8 cellular contexts compared by ENCODE assay signal in the genomic region with DNA sequence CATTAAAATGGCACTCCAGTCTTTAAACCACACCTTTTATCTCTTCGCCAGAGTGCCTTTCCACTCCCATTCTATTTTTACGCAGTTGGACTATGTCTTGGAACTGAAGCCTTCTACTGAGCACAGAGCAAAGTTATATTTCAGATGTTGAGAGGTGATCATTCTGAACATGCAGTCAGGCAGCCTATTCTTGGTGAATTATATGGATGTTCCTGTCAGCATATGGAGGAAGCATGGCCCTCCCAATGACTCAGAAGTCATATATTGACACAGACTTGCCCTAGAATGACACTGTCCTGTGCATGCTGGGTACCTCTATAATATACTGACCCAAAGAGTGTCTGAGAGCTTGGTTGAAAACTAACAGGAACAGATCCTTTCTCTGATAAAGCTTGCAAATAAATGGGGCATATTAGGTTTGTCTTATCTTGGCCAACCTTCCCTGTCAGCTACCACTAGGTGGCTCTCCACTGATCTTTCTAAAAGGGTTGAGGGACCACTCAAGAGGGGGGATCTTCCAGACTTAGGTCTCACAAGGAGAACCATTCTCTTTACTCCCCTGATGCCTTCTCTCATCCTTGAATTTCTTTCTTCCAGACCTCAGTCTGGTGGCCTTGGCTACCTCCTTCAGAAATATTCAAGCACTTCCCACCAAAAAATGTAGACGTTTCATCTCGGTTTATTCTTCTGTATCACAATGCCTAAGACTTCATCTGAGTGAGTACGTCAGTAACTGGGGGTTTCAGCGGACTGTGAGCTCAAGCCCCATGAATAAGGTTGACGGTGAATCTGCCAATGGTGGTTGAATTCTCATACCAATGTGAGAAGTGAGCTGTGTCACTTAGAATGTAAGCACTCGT. TPM values are rescaled to one million over a fixed set of nuclear protein-coding genes. Genes with fewer than 3 reads are reported as not detected.
A peak's percentile ranks its signal among the peaks of the same experiment; 100 is the strongest.
DNase-seq lines count a peak whose midpoint lies in the region; ATAC-seq, FAIRE-seq and TF ChIP-seq lines count a peak whose summit lies in the region.

No MANE protein-coding gene starts in this region.

- H3K4me1 Mint-ChIP-seq in T-helper 17 cell: peaks cover 6% of the 10 kb centered on the region
- H3K4me1 Mint-ChIP-seq in progenitor cell of endocrine pancreas (ENCODE audit: low read depth): peaks cover 23% of the 10 kb centered on the region

- peaks cover 32% of the 10 kb centered on the region for H3K27me3 Mint-ChIP-seq in T-helper 17 cell
- H3K27me3 Mint-ChIP-seq in progenitor cell of endocrine pancreas: no peaks in the 10 kb centered on the region

- H3K27ac Mint-ChIP-seq in T-helper 17 cell (no peak overlapping the region), progenitor cell of endocrine pancreas (no peak overlapping the region)

- H3K36me3 Mint-ChIP-seq in T-helper 17 cell (ENCODE audit: low read depth) (no peaks in the 10 kb centered on the region), progenitor cell of endocrine pancreas (ENCODE audit: insufficient read depth) (no peaks in the 10 kb centered on the region)

- H3K4me3 Mint-ChIP-seq in T-helper 17 cell: no peak overlapping the region
- no peak overlapping the region for H3K4me3 Mint-ChIP-seq in progenitor cell of endocrine pancreas (ENCODE audit: low read depth)

- H3K9me3 Mint-ChIP-seq in progenitor cell of endocrine pancreas (ENCODE audit: low read depth): peaks cover 3% of the 10 kb centered on the region

- TF ChIP-seq CTCF in fibroblast of villous mesenchyme (IDR thresholded peaks at IDR 0.05; ENCODE audit: insufficient read depth, low read depth, low read length) (peak; percentile 73), progenitor cell of endocrine pancreas (IDR thresholded peaks at IDR 0.05; ENCODE audit: unreplicated experiment) (peak; percentile 46)

- FAIRE-seq in HTR-8/SVneo (lab: Jason Lieb, UNC): peak; percentile 4

- DNase-seq in SHP77 (lab: John Stamatoyannopoulos, UW) (peak; percentile 11 to 30), SHP77 treated with DMSO at 0.1 percent for 48 hours (lab: John Stamatoyannopoulos, UW) (no peak), HTR-8/SVneo (ENCODE audit: insufficient read length, low spot score) (peak; percentile 22), T-helper 17 cell (no peak), fibroblast of villous mesenchyme (ENCODE audit: low read depth) (peak; percentile 35), progenitor cell of endocrine pancreas (ENCODE audit: low spot score, unreplicated experiment) (no peak), SKM-1 (lab: John Stamatoyannopoulos, UW; ENCODE audit: unreplicated experiment) (no peak)

- H3K4me3 ChIP-seq in fibroblast of villous mesenchyme (ENCODE audit: low read depth, low read length): no peak overlapping the region

- ATAC-seq in GM19463 (IDR thresholded peaks at IDR 0.05; ENCODE audit: unreplicated experiment) (peak; percentile 62), T-helper 17 cell (peak; percentile 63)

- H3K9me3 ChIP-seq in T-helper 17 cell (ENCODE audit: control insufficient read depth, low read length, poor library complexity, severe bottlenecking): no peaks in the 10 kb centered on the region

RNA-seq across cellular contexts. Expression of gene ALG14, which starts 11.8 kb away (rescaled TPM):
- total RNA-seq in T-helper 17 cell (1 to 10 TPM; 1.5 to 1.8 TPM), fibroblast of villous mesenchyme (4.7 and 6.4 TPM in 2 replicates), progenitor cell of endocrine pancreas (9.7 and 10.5 TPM in 2 replicates)

RNA-seq across cellular contexts. Expression of gene TLCD4, which starts 32.6 kb away (rescaled TPM):
- total RNA-seq in T-helper 17 cell (under 1 TPM; 0.23 to 0.25 TPM), fibroblast of villous mesenchyme (0.32 and 0.86 TPM in 2 replicates), progenitor cell of endocrine pancreas (33.8 and 34.2 TPM in 2 replicates)

Comparison
In these comparisons a context has a peak if more than half of its experiments do, and no peak if none do; other contexts are left out.
1. DNase-seq: peak in SHP77 (2 of 2), HTR-8/SVneo (single experiment) and fibroblast of villous mesenchyme (single experiment); none in SHP77 treated with DMSO at 0.1 percent for 48 hours (single experiment), T-helper 17 cell (0 of 3), progenitor cell of endocrine pancreas (single experiment) and SKM-1 (single experiment).
2. RNA of gene TLCD4, which starts 32.6 kb away (total RNA-seq): 33.8 to 34.2 TPM in progenitor cell of endocrine pancreas; 0.32 to 0.86 TPM in fibroblast of villous mesenchyme and 0.23 to 0.25 TPM in T-helper 17 cell; every median in the first group is over 10 times any median in the second.